ENCODE assay signal across 14 cellular contexts in genomic region chr19:46621191-46622117, GRCh38. TPM values are rescaled to one million over a fixed set of nuclear protein-coding genes. Genes with fewer than 3 reads are reported as not detected.
DNase-seq lines count a peak whose midpoint lies in the region; ATAC-seq and TF ChIP-seq lines count a peak whose summit lies in the region.
"Had no signal": no experiment of that assay in that cellular context is flagged by ENCODE, and none has a peak within 500 bp of the region (broad histone marks: within the 10 kb centered on the region; RNA-seq: fewer than 3 reads in every experiment).

No MANE protein-coding gene starts in this region.

- H3K4me1 ChIP-seq in heart left ventricle (peaks cover 0 to 85% (median 60%) of the 10 kb centered on the region in 12 donors), mucosa of stomach (ENCODE audit: control insufficient read depth, insufficient read depth, low read length) (peaks cover 6% of the 10 kb centered on the region), uterus (peaks cover 7 to 12% of the 10 kb centered on the region in 2 donors)

- no peak for TF ChIP-seq POLR2A in heart left ventricle (IDR thresholded peaks at IDR 0.05)
- no peak for TF ChIP-seq POLR2A in uterus (IDR thresholded peaks at IDR 0.05)

- no peaks in the 10 kb centered on the region for H3K36me3 Mint-ChIP-seq in chondrocyte (ENCODE audit: low read depth)
- H3K36me3 Mint-ChIP-seq: CD8-positive, alpha-beta memory T cell had no signal

- H3K9ac ChIP-seq in mucosa of stomach (ENCODE audit: low read length): peak overlapping the region; percentile 34

- no peaks in the 10 kb centered on the region for H3K27me3 Mint-ChIP-seq in chondrocyte (ENCODE audit: low read depth)

- H3K36me3 ChIP-seq in heart left ventricle: no peaks in the 10 kb centered on the region
- H3K36me3 ChIP-seq in mucosa of stomach (ENCODE audit: control insufficient read depth, insufficient read depth, low read length): no peaks in the 10 kb centered on the region
- H3K36me3 ChIP-seq in uterus: no peaks in the 10 kb centered on the region

- ATAC-seq in heart left ventricle (no peak), Right ventricle myocardium superior (ENCODE audit: poor library complexity) (no peak), GM21515 (IDR thresholded peaks at IDR 0.05; ENCODE audit: unreplicated experiment) (no peak)
- ATAC-seq: activated CD4-positive, CD25-positive, alpha-beta regulatory T cell treated with anti-CD3 and anti-CD28 coated beads, Interleukin-2, amount 50 U/mL, for 24 hours had no signal

- peak overlapping the region; percentile 57 for H3K27ac Mint-ChIP-seq in chondrocyte (ENCODE audit: unreplicated experiment)

- no peaks in the 10 kb centered on the region for H3K9me3 ChIP-seq in heart left ventricle
- H3K9me3 ChIP-seq in mucosa of stomach (ENCODE audit: control insufficient read depth, low read length): no peaks in the 10 kb centered on the region
- no peaks in the 10 kb centered on the region for H3K9me3 ChIP-seq in uterus

- H3K9me3 Mint-ChIP-seq in chondrocyte (ENCODE audit: low read depth): no peaks in the 10 kb centered on the region
- H3K9me3 Mint-ChIP-seq: CD8-positive, alpha-beta memory T cell had no signal

- 63 to 77% (median 64%) methylated on average over 24 to 32 of the region's 32 CpGs for WGBS in heart left ventricle, 4 donors

- H3K27me3 ChIP-seq in heart left ventricle (no peaks in the 10 kb centered on the region), mucosa of stomach (ENCODE audit: control insufficient read depth, insufficient read depth, low read length) (peaks cover 10% of the 10 kb centered on the region), uterus (no peaks in the 10 kb centered on the region)

- no peak for TF ChIP-seq CTCF in heart left ventricle (IDR thresholded peaks at IDR 0.05)
- peak; percentile 27 for TF ChIP-seq CTCF in chondrocyte (IDR thresholded peaks at IDR 0.05)
- TF ChIP-seq CTCF in uterus (IDR thresholded peaks at IDR 0.05): no peak

- H3K4me3 ChIP-seq in heart left ventricle (peak overlapping the region in 9 of 12 donors; percentile 20 to 54 (median 44)), mucosa of stomach (ENCODE audit: low read length) (no peak overlapping the region), uterus (no peak overlapping the region)

- H3K27ac ChIP-seq in heart left ventricle: peak overlapping the region; percentile 36 to 79 (median 66)
- peak overlapping the region; percentile 58 to 62 for H3K27ac ChIP-seq in uterus

- peaks cover 56% of the 10 kb centered on the region for H3K4me1 Mint-ChIP-seq in chondrocyte (ENCODE audit: low read depth)

- intact Hi-C loops in heart left ventricle (cut with DNase I) (no loop called here), Right ventricle myocardium superior (cut with DNase I) (no loop called here), uterus (cut with DNase I; ENCODE audit: low total_unique reads) (loop anchor here (5.0 kb wide), 1 partner anchor 46 kb away; no protein-coding TSS in a partner anchor)

- peak overlapping the region; percentile 35 for H3K4me3 Mint-ChIP-seq in chondrocyte (ENCODE audit: unreplicated experiment)
- H3K4me3 Mint-ChIP-seq: CD8-positive, alpha-beta memory T cell had no signal

- DNase-seq in heart left ventricle (peak in 3 of 5 donors; percentile 7 to 65 (median 34)), Right ventricle myocardium superior (no peak), chondrocyte (ENCODE audit: low spot score) (no peak), uterus (no peak), NCI-H226 (no peak), NOMO-1 treated with dmso at 0.1 percent for 144 hours (lab: John Stamatoyannopoulos, UW; ENCODE audit: unreplicated experiment) (no peak)

RNA-seq across cellular contexts. Expression of gene PTGIR, which starts 3.4 kb away (rescaled TPM):
- total RNA-seq in heart left ventricle (10 to 100 TPM in 2 of 9 donors, 1 to 10 TPM in 7; 2.1 to 16.7 (median 4.9) TPM), Right ventricle myocardium superior (2.6 TPM), chondrocyte (0.80 to 2.4 TPM (median 2.2 TPM) in 3 replicates), uterus (1 to 10 TPM in 2 of 4 donors, under 1 TPM in 2; 0.51 to 6.1 (median 3.5) TPM)
- polyA plus RNA-seq in heart left ventricle: 1 to 10 TPM; 2.7 to 5.2 TPM
- total RNA-seq: NCI-H460 had no signal
- polyA plus RNA-seq: CD8-positive, alpha-beta memory T cell had no signal

RNA-seq across cellular contexts. Expression of gene GNG8, which starts 14.5 kb away (rescaled TPM):
- not detected for total RNA-seq in heart left ventricle
- not detected for polyA plus RNA-seq in heart left ventricle
- not detected for total RNA-seq in Right ventricle myocardium superior
- not detected in 3 replicates for total RNA-seq in chondrocyte
- total RNA-seq in uterus: not detected
- total RNA-seq: endothelial cell of umbilical vein, NCI-H460, pulmonary artery endothelial cell had no signal
- polyA plus RNA-seq: CD8-positive, alpha-beta memory T cell; endothelial cell of umbilical vein; thymus had no signal

RNA-seq across cellular contexts. Expression of gene CALM3, which starts 20.3 kb away (rescaled TPM):
- total RNA-seq in heart left ventricle (100 to 1,000 TPM; 204 to 417 (median 283) TPM), Right ventricle myocardium superior (326 TPM), chondrocyte (137 to 148 TPM (median 144 TPM) in 3 replicates), uterus (100 to 1,000 TPM in 3 of 4 donors, 10 to 100 TPM in 1; 83.8 to 225 (median 157) TPM)
- polyA plus RNA-seq in heart left ventricle: 100 to 1,000 TPM; 290 to 302 TPM

RNA-seq across cellular contexts. Expression of gene DACT3, which starts 39.5 kb away (rescaled TPM):
- total RNA-seq in heart left ventricle (10 to 100 TPM in 7 of 9 donors, 1 to 10 TPM in 2; 8.8 to 23.4 (median 15.1) TPM), Right ventricle myocardium superior (15.2 TPM), chondrocyte (17.1 to 18.7 TPM (median 18.5 TPM) in 3 replicates), uterus (10 to 100 TPM in 3 of 4 donors, under 1 TPM in 1; 0.29 to 90.1 (median 30.3) TPM)
- polyA plus RNA-seq in heart left ventricle: 1 to 10 TPM; 2.4 to 9.1 TPM
- total RNA-seq: NCI-H460 had no signal
- polyA plus RNA-seq: CD8-positive, alpha-beta memory T cell had no signal

Comparison
In these comparisons a context has a peak if more than half of its experiments do, and no peak if none do; other contexts are left out.
1. DNase-seq: peak in heart left ventricle (3 of 5); none in Right ventricle myocardium superior (single experiment), chondrocyte (single experiment), uterus (0 of 2), NCI-H226 (single experiment) and NOMO-1 treated with dmso at 0.1 percent for 144 hours (single experiment).
2. H3K4me3 ChIP-seq: peak in heart left ventricle (9 of 12); none in mucosa of stomach (single experiment) and uterus (0 of 2).